Comparison of ENCODE assay signal across 20 cellular contexts in the genomic region with DNA sequence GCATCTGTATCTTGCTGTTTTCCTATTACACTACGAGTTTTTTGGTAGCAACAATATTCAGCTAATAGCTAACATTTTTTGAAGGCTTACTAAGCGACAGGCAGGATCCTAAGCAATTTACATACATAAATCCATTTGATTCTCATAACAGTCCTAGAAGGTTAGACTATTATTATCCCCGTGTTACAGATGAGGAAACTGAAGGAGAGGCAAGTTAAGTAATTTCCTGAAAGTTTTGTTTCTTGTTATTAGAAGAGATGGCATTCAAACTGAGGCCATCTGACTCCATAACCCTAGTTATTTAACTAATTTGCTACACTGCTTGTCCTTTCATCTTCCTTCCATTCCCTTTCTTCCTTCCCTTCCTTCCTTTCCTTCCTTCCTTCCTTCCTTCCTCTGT.
DNase-seq lines count a peak whose midpoint lies in the region; TF ChIP-seq lines count a peak whose summit lies in the region.
"Had no signal": no experiment of that assay in that cellular context is flagged by ENCODE, and none has a peak within 500 bp of the region (broad histone marks: within the 10 kb centered on the region; RNA-seq: fewer than 3 reads in every experiment).

No MANE protein-coding gene starts in this region.

- 91% methylated on average over 3 of the region's 3 CpGs for WGBS in mammary epithelial cell (ENCODE audit: low coverage, missing lambda C conversion rate)
- WGBS in hepatocyte (ENCODE audit: low lambda C conversion rate, missing lambda C conversion rate) = 75% methylated on average over 3 of the region's 3 CpGs
- 81 to 90% methylated on average over 3 of the region's 3 CpGs for WGBS in sigmoid colon, 2 donors
- 68 to 77% (median 72%) methylated on average over 3 of the region's 3 CpGs for WGBS in adrenal gland, 4 donors

- dilution Hi-C loops in mammary epithelial cell (cut with HindIII; ENCODE audit: low sequenced_read_pairs) = no loop called here

- no peak for DNase-seq in mammary epithelial cell
- DNase-seq in MCF 10A (ENCODE audit: unreplicated experiment) = no peak
- no peak for DNase-seq in hepatocyte (ENCODE audit: low spot score)
- DNase-seq in sigmoid colon = no peak
- DNase-seq in RKO (ENCODE audit: low spot score) = no peak
- no peak for DNase-seq in activated CD4-positive, CD25-positive, alpha-beta regulatory T cell treated with anti-CD3 and anti-CD28 coated beads, Interleukin-2, amount 50 U/mL, for 72 hours
- no peak for DNase-seq in adrenal gland
- no peak for DNase-seq in stimulated activated CD8-positive, alpha-beta memory T cell treated with anti-CD3 and anti-CD28 coated beads, Interleukin-4, amount 100 ng/mL, for 48 hours
- DNase-seq: COR-L47; GDM1; H9; NCI-H1105; NCI-H1694; NCI-H2081 treated with DMSO at 0.1 percent for 48 hours; NCI-H446 treated with DMSO at 0.1 percent for 48 hours; NK-92 treated with Interleukin-12 subunit alpha and Interleukin-12 subunit beta, amount 100 ng/mL, for 24 hours; Right ventricle myocardium superior; SK-N-SH had no signal

- TF ChIP-seq EP300 in sigmoid colon (IDR thresholded peaks at IDR 0.05) = no peak

- in situ Hi-C loops in mammary epithelial cell (cut with MboI; ENCODE audit: low sequenced_read_pairs in 2 of 2) = no loop called here

- H3K79me2 ChIP-seq in mammary epithelial cell (ENCODE audit: insufficient read depth, low read length) (no peaks in the 10 kb centered on the region), hepatocyte (no peaks in the 10 kb centered on the region)

- no peaks in the 10 kb centered on the region for H3K4me1 ChIP-seq in mammary epithelial cell (ENCODE audit: insufficient read depth, low read length)
- no peaks in the 10 kb centered on the region for H3K4me1 ChIP-seq in hepatocyte (ENCODE audit: insufficient read depth)
- peaks cover 0 to 25% (median 10%) of the 10 kb centered on the region in 4 donors for H3K4me1 ChIP-seq in sigmoid colon
- H3K4me1 ChIP-seq in adrenal gland (replicated peaks in 1 of 2) = no peaks in the 10 kb centered on the region

- H3K27me3 ChIP-seq in mammary epithelial cell (ENCODE audit: insufficient read depth, low read length) = no peaks in the 10 kb centered on the region
- no peaks in the 10 kb centered on the region for H3K27me3 ChIP-seq in hepatocyte
- H3K27me3 ChIP-seq in sigmoid colon = no peaks in the 10 kb centered on the region
- H3K27me3 ChIP-seq in adrenal gland = no peaks in the 10 kb centered on the region

- H2AFZ ChIP-seq in mammary epithelial cell (ENCODE audit: low read depth, low read length) = peak overlapping the region; percentile 2
- no peak overlapping the region for H2AFZ ChIP-seq in hepatocyte

- H3K4me3 ChIP-seq in mammary epithelial cell (replicated peaks in 1 of 3; ENCODE audit: insufficient read depth in 1 of 3, low read depth in 2 of 3, low read length in 3 of 3) (no peak overlapping the region), hepatocyte (no peak overlapping the region), sigmoid colon (no peak overlapping the region), adrenal gland (no peak overlapping the region)

- H3K9me2 ChIP-seq in hepatocyte (replicated peaks; ENCODE audit: insufficient read depth) = no peaks in the 10 kb centered on the region
- H3K9me2 ChIP-seq: SK-N-SH had no signal

- H3K27me3 Mint-ChIP-seq in MCF 10A (ENCODE audit: insufficient read depth, unreplicated experiment) = no peaks in the 10 kb centered on the region
- H3K27me3 Mint-ChIP-seq: B cell had no signal

- no peaks in the 10 kb centered on the region for H3K4me1 Mint-ChIP-seq in MCF 10A (ENCODE audit: insufficient read depth, unreplicated experiment)
- H3K4me1 Mint-ChIP-seq: B cell, H9 had no signal

- H3K9me3 ChIP-seq in mammary epithelial cell (replicated peaks; ENCODE audit: insufficient read depth, low read length) = no peaks in the 10 kb centered on the region
- no peaks in the 10 kb centered on the region for H3K9me3 ChIP-seq in hepatocyte (ENCODE audit: low read depth)
- H3K9me3 ChIP-seq in sigmoid colon = no peaks in the 10 kb centered on the region
- no peaks in the 10 kb centered on the region for H3K9me3 ChIP-seq in adrenal gland (replicated peaks in 1 of 3)
- H3K9me3 ChIP-seq: SK-N-SH had no signal

- intact Hi-C loops in mammary epithelial cell (cut with micrococcal nuclease) (no loop called here), MCF 10A (cut with micrococcal nuclease) (no loop called here), sigmoid colon (cut with DNase I) (loop anchor here (2.0 to 10.0 kb wide), 2 partner anchors 186 to 260 kb away; no protein-coding TSS in a partner anchor), adrenal gland (cut with DNase I) (no loop called here)

- H3K36me3 ChIP-seq in mammary epithelial cell (ENCODE audit: insufficient read depth, low read length) (no peaks in the 10 kb centered on the region), hepatocyte (replicated peaks; ENCODE audit: insufficient read depth, low read depth) (no peaks in the 10 kb centered on the region), sigmoid colon (no peaks in the 10 kb centered on the region), adrenal gland (replicated peaks in 1 of 2) (no peaks in the 10 kb centered on the region)

- no peak overlapping the region for H3K27ac Mint-ChIP-seq in MCF 10A (ENCODE audit: low read depth, unreplicated experiment)
- H3K27ac Mint-ChIP-seq: B cell, H9 had no signal

- CTCF ChIA-PET in mammary epithelial cell (lab: Charles Lee; ENCODE audit: low non-redundant PET) = no interaction called here
- CTCF ChIA-PET in MCF 10A (lab: Yijun Ruan, JAX) = no interaction called here

- POLR2A ChIA-PET in MCF 10A (lab: Yijun Ruan, JAX) = interaction anchor here (0.6 to 0.8 kb wide), 3 partner anchors 10 to 111 kb away, joined by 3 to 4 read pairs (median 3); no protein-coding TSS in a partner anchor

- H3K4me3 Mint-ChIP-seq in MCF 10A (ENCODE audit: unreplicated experiment) = no peak overlapping the region
- H3K4me3 Mint-ChIP-seq: B cell, H9 had no signal

- TF ChIP-seq POLR2A in sigmoid colon (IDR thresholded peaks at IDR 0.05) (no peak), adrenal gland (IDR thresholded peaks at IDR 0.05) (no peak)

- no peaks in the 10 kb centered on the region for H3K36me3 Mint-ChIP-seq in MCF 10A (ENCODE audit: insufficient read depth, unreplicated experiment)

- H3K27ac ChIP-seq in mammary epithelial cell (ENCODE audit: insufficient read depth, low read depth, low read length) = no peak overlapping the region
- H3K27ac ChIP-seq in hepatocyte = peak overlapping the region; percentile 23
- H3K27ac ChIP-seq in sigmoid colon = peak overlapping the region; percentile 42 to 71 (median 66)
- no peak overlapping the region for H3K27ac ChIP-seq in adrenal gland
- H3K27ac ChIP-seq: 22Rv1 had no signal

- no peak for TF ChIP-seq CTCF in mammary epithelial cell (conservative IDR thresholded peaks at IDR 0.05 in 1 of 2, IDR thresholded peaks at IDR 0.05 in 1 of 2; ENCODE audit: extremely low read depth in 1 of 2, insufficient read depth in 1 of 2, low read depth in 1 of 2, low read length in 2 of 2)
- TF ChIP-seq CTCF in MCF 10A (IDR thresholded peaks at IDR 0.05; ENCODE audit: unreplicated experiment) = no peak
- TF ChIP-seq CTCF in hepatocyte (IDR thresholded peaks at IDR 0.05; ENCODE audit: poor library complexity) = no peak
- no peak for TF ChIP-seq CTCF in sigmoid colon (IDR thresholded peaks at IDR 0.05)
- no peak for TF ChIP-seq CTCF in adrenal gland (IDR thresholded peaks at IDR 0.05)

- no peak overlapping the region for H3K9ac ChIP-seq in mammary epithelial cell (ENCODE audit: insufficient read depth, low read length)
- H3K9ac ChIP-seq: SK-N-SH had no signal

- H3K9me3 Mint-ChIP-seq in MCF 10A (ENCODE audit: unreplicated experiment) = no peaks in the 10 kb centered on the region
- H3K9me3 Mint-ChIP-seq: H9 had no signal

- no peak overlapping the region for H3K4me2 ChIP-seq in mammary epithelial cell (ENCODE audit: insufficient read depth, low read depth, low read length)
- H3K4me2 ChIP-seq in hepatocyte = no peak overlapping the region
- H3K4me2 ChIP-seq: SK-N-SH had no signal

- no peaks in the 10 kb centered on the region for H4K20me1 ChIP-seq in mammary epithelial cell (ENCODE audit: insufficient read depth, low read length)
- no peaks in the 10 kb centered on the region for H4K20me1 ChIP-seq in hepatocyte (ENCODE audit: insufficient read depth, poor library complexity, severe bottlenecking)

- BruUV-seq in mammary epithelial cell (replicated peaks; lab: Mats Ljungman, UMichigan) = no TSS peak
- no TSS peak for BruUV-seq in MCF 10A (replicated peaks; lab: Mats Ljungman, UMichigan)

Comparison
In these comparisons a context has a peak if more than half of its experiments do, and no peak if none do; other contexts are left out.
1. H3K27ac ChIP-seq: peak in hepatocyte (single experiment) and sigmoid colon (4 of 4); none in mammary epithelial cell (single experiment) and adrenal gland (0 of 5).